In genomic region chr6:107075951-107076381, GRCh38 we compare ENCODE assay signal across 9 cellular contexts. TPM values are rescaled to one million over a fixed set of nuclear protein-coding genes. Genes with fewer than 3 reads are reported as not detected.
DNase-seq lines count a peak whose midpoint lies in the region; ATAC-seq and TF ChIP-seq lines count a peak whose summit lies in the region.
"Had no signal": no experiment of that assay in that cellular context is flagged by ENCODE, and none has a peak within 500 bp of the region (broad histone marks: within the 10 kb centered on the region; RNA-seq: fewer than 3 reads in every experiment).

No MANE protein-coding gene starts in this region.

- no peaks in the 10 kb centered on the region for H3K9me3 Mint-ChIP-seq in neural crest cell
- H3K9me3 Mint-ChIP-seq in naive thymus-derived CD4-positive, alpha-beta T cell = no peaks in the 10 kb centered on the region

- H3K36me3 ChIP-seq in DND-41 (ENCODE audit: insufficient read depth, low read length) = peaks cover 40% of the 10 kb centered on the region
- no peaks in the 10 kb centered on the region for H3K36me3 ChIP-seq in naive thymus-derived CD4-positive, alpha-beta T cell (ENCODE audit: control insufficient read depth in 2 of 3, insufficient read depth in 3 of 3, low read length in 3 of 3)

- TF ChIP-seq CTCF in DND-41 (IDR thresholded peaks at IDR 0.05; ENCODE audit: borderline replicate concordance, extremely low read depth, low read length, poor library complexity, severe bottlenecking) = peak; percentile 11
- peak; percentile 61 for TF ChIP-seq CTCF in LNCaP clone FGC (IDR thresholded peaks at IDR 0.05; ENCODE audit: control insufficient read depth, extremely low read depth, insufficient read depth)
- TF ChIP-seq CTCF in neural crest cell (conservative IDR thresholded peaks at IDR 0.05) = peak; percentile 28

- no peak overlapping the region for H3K27ac ChIP-seq in DND-41 (ENCODE audit: low read length)
- H3K27ac ChIP-seq in naive thymus-derived CD4-positive, alpha-beta T cell (ENCODE audit: low read depth, low read length) = no peak overlapping the region

- no peaks in the 10 kb centered on the region for H3K9me3 ChIP-seq in DND-41 (ENCODE audit: insufficient read depth, low read length, severe bottlenecking)
- H3K9me3 ChIP-seq in naive thymus-derived CD4-positive, alpha-beta T cell (ENCODE audit: control insufficient read depth in 2 of 3, low read length in 3 of 3) = no peaks in the 10 kb centered on the region

- H3K36me3 Mint-ChIP-seq in neural crest cell (ENCODE audit: low read depth) = no peaks in the 10 kb centered on the region
- peaks cover 0 to 1% (median 0%) of the 10 kb centered on the region in 5 donors for H3K36me3 Mint-ChIP-seq in naive thymus-derived CD4-positive, alpha-beta T cell

- H3K4me3 ChIP-seq in DND-41 (ENCODE audit: low read depth in 1 of 2, low read length in 2 of 2) (no peak overlapping the region), LNCaP clone FGC (ENCODE audit: low read depth, low read length) (peak overlapping the region; percentile 9; the same call in 1 of the 2 replicates)
- H3K4me3 ChIP-seq in naive thymus-derived CD4-positive, alpha-beta T cell (ENCODE audit: low read length) = no peak overlapping the region

- H3K9ac ChIP-seq in DND-41 (ENCODE audit: low read depth, low read length) = no peak overlapping the region

- H3K4me1 Mint-ChIP-seq in neural crest cell = no peaks in the 10 kb centered on the region
- H3K4me1 Mint-ChIP-seq in naive thymus-derived CD4-positive, alpha-beta T cell = peaks cover 0 to 1% (median 0%) of the 10 kb centered on the region in 7 donors

- no peaks in the 10 kb centered on the region for H4K20me1 ChIP-seq in DND-41 (ENCODE audit: insufficient read depth, low read length)

- DNase-seq in DND-41 (no peak), LNCaP clone FGC (ENCODE audit: low read depth) (peak; percentile 93), cerebellar cortex (ENCODE audit: low spot score) (peak; percentile 80), neural crest cell (ENCODE audit: low read depth, low spot score) (no peak), GF-D8 (lab: John Stamatoyannopoulos, UW) (no peak), NCI-H1105 (lab: John Stamatoyannopoulos, UW) (no peak)
- DNase-seq in naive thymus-derived CD4-positive, alpha-beta T cell = no peak
- DNase-seq in activated T-cell treated with anti-CD3 and anti-CD28 coated beads, Interleukin-2, amount 50 U/mL, for 48 hours = no peak
- DNase-seq: NCI-H1930 had no signal

- intact Hi-C loops in naive thymus-derived CD4-positive, alpha-beta T cell (cut with micrococcal nuclease) = no loop called here

- POLR2A ChIA-PET in naive thymus-derived CD4-positive, alpha-beta T cell (lab: Charles Lee) = no interaction called here

- H3K27me3 Mint-ChIP-seq in neural crest cell (ENCODE audit: low read depth) = no peaks in the 10 kb centered on the region
- H3K27me3 Mint-ChIP-seq in naive thymus-derived CD4-positive, alpha-beta T cell = no peaks in the 10 kb centered on the region

- CTCF ChIA-PET in naive thymus-derived CD4-positive, alpha-beta T cell (lab: Charles Lee) = no interaction called here

- no peaks in the 10 kb centered on the region for H3K4me1 ChIP-seq in DND-41 (ENCODE audit: insufficient read depth, low read length)
- no peaks in the 10 kb centered on the region for H3K4me1 ChIP-seq in naive thymus-derived CD4-positive, alpha-beta T cell (ENCODE audit: control insufficient read depth in 2 of 2, insufficient read depth in 2 of 2, low read length in 2 of 2)

- no peaks in the 10 kb centered on the region for H3K79me2 ChIP-seq in DND-41 (ENCODE audit: insufficient read depth, low read length)

- H2AFZ ChIP-seq in DND-41 (ENCODE audit: low read depth, low read length) = no peak overlapping the region

- H3K4me3 Mint-ChIP-seq in neural crest cell = no peak overlapping the region
- no peak overlapping the region for H3K4me3 Mint-ChIP-seq in naive thymus-derived CD4-positive, alpha-beta T cell

- no peak overlapping the region for H3K4me2 ChIP-seq in DND-41 (ENCODE audit: insufficient read depth, low read length)

- H3K27ac Mint-ChIP-seq in neural crest cell (ENCODE audit: unreplicated experiment) = peak overlapping the region; percentile 10
- no peak overlapping the region for H3K27ac Mint-ChIP-seq in naive thymus-derived CD4-positive, alpha-beta T cell

- ATAC-seq in DND-41 (ENCODE audit: insufficient read depth, low read depth) = no peak
- no peak for ATAC-seq in naive thymus-derived CD4-positive, alpha-beta T cell

- H3K27me3 ChIP-seq in DND-41 (ENCODE audit: insufficient read depth, low read length, poor library complexity) = no peaks in the 10 kb centered on the region
- no peaks in the 10 kb centered on the region for H3K27me3 ChIP-seq in naive thymus-derived CD4-positive, alpha-beta T cell (ENCODE audit: control insufficient read depth in 2 of 2, insufficient read depth in 2 of 2, low read length in 2 of 2)

RNA-seq across cellular contexts. Expression of gene BEND3, which starts 39.3 kb away (rescaled TPM):
- 24.1 and 24.9 TPM in 2 replicates for total RNA-seq in neural crest cell
- 1 to 10 TPM; 1.1 to 4.1 (median 1.4) TPM for total RNA-seq in naive thymus-derived CD4-positive, alpha-beta T cell
- polyA plus RNA-seq in naive thymus-derived CD4-positive, alpha-beta T cell = under 1 TPM; 0.34 to 0.62 TPM

RNA-seq across cellular contexts. Expression of gene MTRES1, which starts 48.0 kb away (rescaled TPM):
- 23.5 and 23.7 TPM in 2 replicates for total RNA-seq in neural crest cell
- 10 to 100 TPM; 10.8 to 21.7 (median 19.5) TPM for total RNA-seq in naive thymus-derived CD4-positive, alpha-beta T cell
- 10 to 100 TPM; 13.9 to 20.2 TPM for polyA plus RNA-seq in naive thymus-derived CD4-positive, alpha-beta T cell

Comparison
In these comparisons a context has a peak if more than half of its experiments do, and no peak if none do; other contexts are left out.
1. DNase-seq: peak in LNCaP clone FGC (single experiment) and cerebellar cortex (single experiment); none in DND-41 (single experiment), neural crest cell (single experiment), GF-D8 (single experiment), naive thymus-derived CD4-positive, alpha-beta T cell (0 of 9), NCI-H1105 (single experiment) and activated T-cell treated with anti-CD3 and anti-CD28 coated beads, Interleukin-2, amount 50 U/mL, for 48 hours (0 of 2).
2. CTCF ChIP-seq: peak in every context shown above with its lines; median percentile 61 in LNCaP clone FGC; 28 in neural crest cell; 11 in DND-41.